Comparison of ENCODE assay signal across 8 cellular contexts in the genomic region with DNA sequence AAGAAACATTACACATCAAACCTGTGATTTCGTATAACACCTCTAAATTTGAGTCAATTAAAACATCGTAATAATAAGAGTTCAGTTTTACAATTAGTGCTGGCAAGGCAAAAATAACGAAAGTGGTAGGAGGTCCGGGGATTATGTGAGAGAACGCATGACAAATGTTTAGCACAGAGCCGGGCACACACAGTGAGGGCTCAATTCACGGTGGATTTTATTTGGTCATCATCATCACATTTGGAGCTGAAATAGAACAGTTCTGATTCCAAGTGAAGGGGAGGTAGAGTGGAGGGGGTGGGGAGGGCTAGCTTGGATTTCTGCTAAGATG. TPM values are rescaled to one million over a fixed set of nuclear protein-coding genes. Genes with fewer than 3 reads are reported as not detected.
DNase-seq lines count a peak whose midpoint lies in the region; ATAC-seq and TF ChIP-seq lines count a peak whose summit lies in the region.

No MANE protein-coding gene starts in this region.

- H4K20me1 ChIP-seq in neural progenitor cell (ENCODE audit: low read depth): no peaks in the 10 kb centered on the region

- intact Hi-C loops in sciatic nerve (cut with DNase I): no loop called here

- H3K4me3 ChIP-seq in MG63 (peak overlapping the region; percentile 65), ectodermal cell (ENCODE audit: insufficient read depth, low read depth, low read length) (peak overlapping the region; percentile 64), neural progenitor cell (peak overlapping the region; percentile 67)

- no peaks in the 10 kb centered on the region for H3K36me3 Mint-ChIP-seq in neural progenitor cell

- H3K9me3 ChIP-seq in MG63 (no peaks in the 10 kb centered on the region), ectodermal cell (ENCODE audit: control insufficient read depth, low read length) (no peaks in the 10 kb centered on the region), neural progenitor cell (ENCODE audit: low read depth) (no peaks in the 10 kb centered on the region)

- H3K36me3 ChIP-seq in MG63: no peaks in the 10 kb centered on the region
- H3K36me3 ChIP-seq in ectodermal cell (ENCODE audit: control insufficient read depth, insufficient read depth, low read length): no peaks in the 10 kb centered on the region
- H3K36me3 ChIP-seq in neural progenitor cell: no peaks in the 10 kb centered on the region

- POLR2A ChIA-PET in HEK293T (lab: Yijun Ruan, JAX): interaction anchor here (1.1 to 2.7 kb wide), 15 partner anchors 9 to 326 kb away, joined by 3 to 47 read pairs (median 10); a partner anchor contains a TSS

- H3K9me3 Mint-ChIP-seq in neural progenitor cell: no peaks in the 10 kb centered on the region

- WGBS in ectodermal cell, 2 experiments: 72 to 74% methylated on average over 6 to 7 of the region's 7 CpGs

- H3K79me2 ChIP-seq in neural progenitor cell (ENCODE audit: low read depth): no peaks in the 10 kb centered on the region

- no peak for DNase-seq in MG63
- no peak for DNase-seq in neural progenitor cell (ENCODE audit: low spot score)
- no peak for DNase-seq in HEK293T (ENCODE audit: extremely low spot score)
- DNase-seq in KBM-7: no peak
- DNase-seq in sciatic nerve (ENCODE audit: low spot score): no peak

- H3K27ac ChIP-seq in C4-2B: peak overlapping the region; percentile 79
- no peak overlapping the region for H3K27ac ChIP-seq in ectodermal cell (ENCODE audit: insufficient read depth, low read depth, low read length, poor library complexity, severe bottlenecking)
- H3K27ac ChIP-seq in neural progenitor cell: no peak overlapping the region

- TF ChIP-seq CTCF in C4-2B (conservative IDR thresholded peaks at IDR 0.05) (no peak), neural progenitor cell (IDR thresholded peaks at IDR 0.05) (no peak)

- H3K27me3 ChIP-seq in MG63 (no peaks in the 10 kb centered on the region), ectodermal cell (ENCODE audit: control insufficient read depth, insufficient read depth, low read length, poor library complexity, severe bottlenecking) (peaks cover 34% of the 10 kb centered on the region), neural progenitor cell (peaks cover 40% of the 10 kb centered on the region)

- no peak overlapping the region for H3K9ac ChIP-seq in neural progenitor cell

- no peaks in the 10 kb centered on the region for H3K4me1 ChIP-seq in ectodermal cell (ENCODE audit: control insufficient read depth, insufficient read depth, low read length)
- peaks cover 5% of the 10 kb centered on the region for H3K4me1 ChIP-seq in neural progenitor cell

- no peak overlapping the region for H3K27ac Mint-ChIP-seq in neural progenitor cell

- ATAC-seq in sciatic nerve: no peak
- no peak for ATAC-seq in HG03139 (IDR thresholded peaks at IDR 0.05; ENCODE audit: unreplicated experiment)

- CTCF ChIA-PET in HEK293T (lab: Yijun Ruan, JAX): interaction anchor here (0.6 to 2.1 kb wide), 4 partner anchors 10 to 43 kb away, joined by 3 to 14 read pairs (median 4); no protein-coding TSS in a partner anchor

- peak overlapping the region; percentile 94 for H2AFZ ChIP-seq in neural progenitor cell (replicated peaks)

- peak overlapping the region; percentile 93 for H3K4me3 Mint-ChIP-seq in neural progenitor cell

- peaks cover 6% of the 10 kb centered on the region for H3K4me1 Mint-ChIP-seq in neural progenitor cell

- in situ Hi-C loops in KBM-7 (cut with MboI; ENCODE audit: low pct_unique_long_range_greater_than_20kb, low sequenced_read_pairs): no loop called here

- H3K4me2 ChIP-seq in neural progenitor cell: peak overlapping the region; percentile 87

- peaks cover 9% of the 10 kb centered on the region for H3K27me3 Mint-ChIP-seq in neural progenitor cell (ENCODE audit: insufficient read depth, low read depth)

- H3F3A ChIP-seq in neural progenitor cell (ENCODE audit: low read depth): peaks cover 22% of the 10 kb centered on the region

TF ChIP-seq in HEK293T, 16 proteins besides CTCF, POLR2A, EP300 and RAD21:
- TF ChIP-seq SUZ12 (IDR thresholded peaks at IDR 0.05) (no peak), CTBP1 (IDR thresholded peaks at IDR 0.05; ENCODE audit: borderline replicate concordance) (no peak), L3MBTL2 (conservative IDR thresholded peaks at IDR 0.05) (no peak), FOXA1 (IDR thresholded peaks at IDR 0.05) (no peak), SP1 (IDR thresholded peaks at IDR 0.05) (no peak), ARNT (IDR thresholded peaks at IDR 0.05) (no peak)
- TF ChIP-seq, protein P1, sequence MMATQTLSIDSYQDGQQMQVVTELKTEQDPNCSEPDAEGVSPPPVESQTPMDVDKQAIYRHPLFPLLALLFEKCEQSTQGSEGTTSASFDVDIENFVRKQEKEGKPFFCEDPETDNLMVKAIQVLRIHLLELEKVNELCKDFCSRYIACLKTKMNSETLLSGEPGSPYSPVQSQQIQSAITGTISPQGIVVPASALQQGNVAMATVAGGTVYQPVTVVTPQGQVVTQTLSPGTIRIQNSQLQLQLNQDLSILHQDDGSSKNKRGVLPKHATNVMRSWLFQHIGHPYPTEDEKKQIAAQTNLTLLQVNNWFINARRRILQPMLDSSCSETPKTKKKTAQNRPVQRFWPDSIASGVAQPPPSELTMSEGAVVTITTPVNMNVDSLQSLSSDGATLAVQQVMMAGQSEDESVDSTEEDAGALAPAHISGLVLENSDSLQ (IDR thresholded peaks at IDR 0.05): no peak
TF ChIP-seq in HEK293T: peak in this region for 0.

RNA-seq across cellular contexts. Expression of a gene that starts 20.0 kb away (rescaled TPM):
- total RNA-seq in MG63 (2014; rRNA removed; shearing (Covaris generic); ENCODE audit: low replicate concordance): 121 and 188 TPM in 2 replicates
- 1,817 TPM for polyA plus RNA-seq in ectodermal cell (2013, experiment 1 of 4)
- polyA plus RNA-seq in ectodermal cell (2013, experiment 2 of 4): 1,759 TPM
- 1,403 TPM for polyA plus RNA-seq in ectodermal cell (2013, experiment 3 of 4)
- 1,529 TPM for polyA plus RNA-seq in ectodermal cell (2013, experiment 4 of 4)
- total RNA-seq in neural progenitor cell (ENCODE audit: low replicate concordance): 1,442 and 1,689 TPM in 2 replicates
- 314 TPM for total RNA-seq in sciatic nerve
